ENCODE assay signal across 8 cellular contexts in the genomic region with DNA sequence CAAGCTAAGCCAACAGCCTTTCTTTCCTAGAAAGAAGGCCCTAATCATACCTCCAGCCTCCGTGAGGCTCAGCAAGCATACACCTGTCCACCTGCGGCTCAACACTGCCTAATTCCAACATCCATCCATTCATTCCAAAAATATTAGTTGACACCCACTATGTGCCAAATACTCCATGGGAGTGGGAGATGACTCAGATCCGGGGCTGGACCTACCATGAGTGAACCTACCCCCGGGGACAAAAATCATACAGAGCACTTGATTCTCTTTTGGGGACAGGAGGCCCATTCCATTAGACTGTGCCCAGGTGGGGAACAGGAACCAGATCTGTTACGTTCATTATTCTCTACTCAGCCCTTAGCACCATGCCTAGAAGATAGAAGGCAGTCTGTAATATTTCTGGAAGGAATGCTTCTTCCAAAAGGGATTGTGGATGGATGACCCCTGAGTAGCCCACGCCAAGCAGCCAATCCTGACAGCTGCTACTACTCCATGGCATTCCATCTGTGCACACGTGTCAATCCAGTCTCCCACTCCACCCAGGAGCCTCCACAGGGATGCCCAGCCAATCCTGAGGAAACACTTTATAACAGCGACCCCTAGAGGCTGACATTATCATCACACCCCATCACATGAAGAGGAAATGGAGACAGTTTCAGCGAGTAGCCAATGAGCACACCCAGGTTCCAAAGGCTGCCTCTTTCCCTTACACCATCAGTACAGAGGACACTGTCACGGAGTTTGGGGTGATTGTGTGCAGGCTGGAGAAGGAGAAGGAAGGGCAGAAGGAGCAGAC.
DNase-seq lines count a peak whose midpoint lies in the region; ATAC-seq, FAIRE-seq and TF ChIP-seq lines count a peak whose summit lies in the region.

No MANE protein-coding gene starts in this region.

- H3K36me3 ChIP-seq in H7 (replicated peaks; ENCODE audit: control insufficient read depth, insufficient read depth, low read length) (no peaks in the 10 kb centered on the region), OCI-LY1 (ENCODE audit: insufficient read depth, low read length) (no peaks in the 10 kb centered on the region)

- H3F3A ChIP-seq in OCI-LY1 (ENCODE audit: insufficient read depth, low read length): no peaks in the 10 kb centered on the region

- no peaks in the 10 kb centered on the region for H3K4me1 Mint-ChIP-seq in activated T-cell treated with anti-CD3 and anti-CD28 coated beads, Interleukin-2, amount 50 U/mL, for 24 hours (ENCODE audit: low read depth)

- no peak for FAIRE-seq in D721Med (lab: Jason Lieb, UNC)

- H3K79me2 ChIP-seq in OCI-LY1 (ENCODE audit: insufficient read depth, low read length): no peaks in the 10 kb centered on the region

- H4K20me1 ChIP-seq in OCI-LY1 (ENCODE audit: insufficient read depth, low read length): no peaks in the 10 kb centered on the region

- H3K27ac ChIP-seq in OCI-LY1 (ENCODE audit: low read depth, low read length, poor library complexity, severe bottlenecking): no peak overlapping the region

- H3K4me3 ChIP-seq in H7 (ENCODE audit: insufficient read depth, low read depth, low read length) (no peak overlapping the region), OCI-LY1 (ENCODE audit: low read depth, low read length, poor library complexity, severe bottlenecking) (no peak overlapping the region), fibroblast of mammary gland (ENCODE audit: control insufficient read depth, low read depth, low read length) (no peak overlapping the region)

- H3K36me3 Mint-ChIP-seq in activated T-cell treated with anti-CD3 and anti-CD28 coated beads, Interleukin-2, amount 50 U/mL, for 24 hours (ENCODE audit: low read depth): no peaks in the 10 kb centered on the region

- H3K9ac ChIP-seq in OCI-LY1 (ENCODE audit: low read length): no peak overlapping the region

- DNase-seq in D721Med (ENCODE audit: insufficient read length, low spot score) (peak; percentile 36), H7 (peak; percentile 83), fibroblast of mammary gland (ENCODE audit: low read depth) (peak; percentile 16)
- no peak for DNase-seq in activated T-cell treated with anti-CD3 and anti-CD28 coated beads, Interleukin-2, amount 50 U/mL, for 24 hours
- no peak for DNase-seq in effector CD4-positive, alpha-beta T cell

- no peak overlapping the region for H3K4me2 ChIP-seq in OCI-LY1 (ENCODE audit: low read length)

- TF ChIP-seq CTCF in D721Med (IDR thresholded peaks at IDR 0.05; ENCODE audit: insufficient read depth, missing control alignments) (peak; percentile 55), OCI-LY1 (IDR thresholded peaks at IDR 0.05; ENCODE audit: low read length) (peak; percentile 61), fibroblast of mammary gland (conservative IDR thresholded peaks at IDR 0.05; ENCODE audit: control insufficient read depth, insufficient read depth, low read depth, low read length) (peak; percentile 53)

- no peak for ATAC-seq in GM18909 (IDR thresholded peaks at IDR 0.05; ENCODE audit: poor library complexity, unreplicated experiment)
- no peak for ATAC-seq in GM18519 (IDR thresholded peaks at IDR 0.05; ENCODE audit: low FRiP score, unreplicated experiment)

- no peaks in the 10 kb centered on the region for H3K9me3 ChIP-seq in OCI-LY1 (ENCODE audit: low read length)

- H3K9me2 ChIP-seq in OCI-LY1 (ENCODE audit: low read depth, low read length): no peaks in the 10 kb centered on the region

- H3K4me3 Mint-ChIP-seq in activated T-cell treated with anti-CD3 and anti-CD28 coated beads, Interleukin-2, amount 50 U/mL, for 24 hours: no peak overlapping the region

- H3K27me3 ChIP-seq in H7 (ENCODE audit: control insufficient read depth, insufficient read depth, low read length): no peaks in the 10 kb centered on the region
- no peaks in the 10 kb centered on the region for H3K27me3 ChIP-seq in OCI-LY1 (ENCODE audit: insufficient read depth, low read length)

- H2AFZ ChIP-seq in OCI-LY1 (ENCODE audit: low read length): no peak overlapping the region

- H3K4me1 ChIP-seq in OCI-LY1 (ENCODE audit: insufficient read depth, low read length, severe bottlenecking): no peaks in the 10 kb centered on the region

- H3K9me3 Mint-ChIP-seq in activated T-cell treated with anti-CD3 and anti-CD28 coated beads, Interleukin-2, amount 50 U/mL, for 24 hours: no peaks in the 10 kb centered on the region

- H3K27ac Mint-ChIP-seq in activated T-cell treated with anti-CD3 and anti-CD28 coated beads, Interleukin-2, amount 50 U/mL, for 24 hours: no peak overlapping the region

- peaks cover 19% of the 10 kb centered on the region for H3K27me3 Mint-ChIP-seq in activated T-cell treated with anti-CD3 and anti-CD28 coated beads, Interleukin-2, amount 50 U/mL, for 24 hours

Comparison
In these comparisons a context has a peak if more than half of its experiments do, and no peak if none do; other contexts are left out.
1. DNase-seq: peak in D721Med (single experiment), H7 (single experiment) and fibroblast of mammary gland (single experiment); none in activated T-cell treated with anti-CD3 and anti-CD28 coated beads, Interleukin-2, amount 50 U/mL, for 24 hours (single experiment) and effector CD4-positive, alpha-beta T cell (single experiment).
2. Peak in every context shown above with its lines, with median percentiles within 50 percentile points of each other: CTCF ChIP-seq.